ENCODE assay signal across 8 cellular contexts in the genomic region with DNA sequence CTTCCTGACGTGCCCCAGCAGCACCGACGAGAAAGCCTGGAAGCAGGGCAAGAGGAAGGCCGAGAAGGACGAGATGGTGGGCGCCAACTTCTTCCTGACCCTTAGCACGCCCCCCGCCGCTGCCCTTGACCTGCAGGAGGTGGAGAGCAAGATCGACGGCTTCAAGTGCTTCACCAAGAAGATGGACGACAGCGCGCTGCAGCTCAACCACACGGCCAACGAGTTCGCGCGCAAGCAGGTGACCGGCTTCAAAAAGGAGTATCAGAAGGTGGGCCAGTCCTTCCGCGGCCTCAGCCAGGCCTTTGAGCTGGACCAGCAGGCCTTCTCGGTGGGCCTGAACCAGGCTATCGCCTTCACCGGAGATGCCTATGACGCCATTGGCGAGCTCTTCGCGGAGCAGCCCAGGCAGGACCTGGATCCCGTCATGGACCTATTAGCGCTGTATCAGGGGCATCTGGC. TPM values are rescaled to one million over a fixed set of nuclear protein-coding genes. Genes with fewer than 3 reads are reported as not detected.
DNase-seq lines count a peak whose midpoint lies in the region; ATAC-seq and TF ChIP-seq lines count a peak whose summit lies in the region.

No MANE protein-coding gene starts in this region.

- H3K9ac ChIP-seq in BLaER1, result peak overlapping the region; percentile 78

- H4K20me1 ChIP-seq in BLaER1, result peaks cover 44% of the 10 kb centered on the region

- 94% methylated on average over 30 of the region's 31 CpGs for WGBS in esophagus muscularis mucosa

- peak in 1 of 3 donors; percentile 51 for DNase-seq in Peyer's patch
- DNase-seq in esophagus muscularis mucosa (ENCODE audit: extremely low spot score), result no peak
- no peak for DNase-seq in omental fat pad (ENCODE audit: low spot score)
- no peak for DNase-seq in central memory CD4-positive, alpha-beta T cell

- no peak for TF ChIP-seq POLR2A in Peyer's patch (IDR thresholded peaks at IDR 0.05)
- TF ChIP-seq POLR2A in esophagus muscularis mucosa (IDR thresholded peaks at IDR 0.05; ENCODE audit: low read depth), result no peak

- H3K4me1 ChIP-seq in BLaER1 (peaks cover 54% of the 10 kb centered on the region), Peyer's patch (peaks cover 0 to 48% (median 8%) of the 10 kb centered on the region in 4 donors), esophagus muscularis mucosa (peaks cover 44 to 69% (median 66%) of the 10 kb centered on the region in 4 donors), neutrophil (ENCODE audit: control insufficient read depth in 1 of 2, insufficient read depth in 1 of 2, low read depth in 1 of 2, low read length in 1 of 2) (peaks cover 41 to 58% of the 10 kb centered on the region in 2 experiments)

- H3K27ac ChIP-seq in BLaER1 (peak overlapping the region; percentile 80), Peyer's patch (peak overlapping the region; percentile 5 to 95 (median 94)), esophagus muscularis mucosa (replicated peaks in 1 of 4) (peak overlapping the region; percentile 92 to 96 (median 95)), neutrophil (peak overlapping the region; percentile 96)

- TF ChIP-seq CTCF in Peyer's patch (IDR thresholded peaks at IDR 0.05) (no peak), esophagus muscularis mucosa (IDR thresholded peaks at IDR 0.05) (no peak), neutrophil (IDR thresholded peaks at IDR 0.05) (no peak), omental fat pad (IDR thresholded peaks at IDR 0.05) (no peak)

- ATAC-seq in HG03521 (IDR thresholded peaks at IDR 0.05; ENCODE audit: unreplicated experiment) (no peak), GM18511 (IDR thresholded peaks at IDR 0.05; ENCODE audit: unreplicated experiment) (no peak), omental fat pad (ENCODE audit: low FRiP score) (no peak)

- H3K4me2 ChIP-seq in BLaER1, result peak overlapping the region; percentile 90

- peak overlapping the region; percentile 94 for H3K4me3 ChIP-seq in BLaER1
- peak overlapping the region; percentile 92 to 97 (median 95) for H3K4me3 ChIP-seq in Peyer's patch
- peak overlapping the region; percentile 74 to 99 (median 96) for H3K4me3 ChIP-seq in esophagus muscularis mucosa
- H3K4me3 ChIP-seq in neutrophil (ENCODE audit: low read depth in 1 of 2, low read length in 1 of 2), result peak overlapping the region; percentile 92 to 99

- intact Hi-C loops in esophagus muscularis mucosa (cut with DNase I), result loop anchor here (10.0 kb wide), 1 partner anchor 636 kb away; no protein-coding TSS in a partner anchor

- H3K27me3 ChIP-seq in BLaER1, result no peaks in the 10 kb centered on the region
- no peaks in the 10 kb centered on the region for H3K27me3 ChIP-seq in Peyer's patch
- H3K27me3 ChIP-seq in esophagus muscularis mucosa, result no peaks in the 10 kb centered on the region
- no peaks in the 10 kb centered on the region for H3K27me3 ChIP-seq in neutrophil

- no peaks in the 10 kb centered on the region for H3K9me3 ChIP-seq in BLaER1
- no peaks in the 10 kb centered on the region for H3K9me3 ChIP-seq in Peyer's patch
- H3K9me3 ChIP-seq in esophagus muscularis mucosa, result no peaks in the 10 kb centered on the region
- no peaks in the 10 kb centered on the region for H3K9me3 ChIP-seq in neutrophil

- peaks cover 13% of the 10 kb centered on the region for H3K36me3 ChIP-seq in BLaER1
- no peaks in the 10 kb centered on the region for H3K36me3 ChIP-seq in Peyer's patch
- no peaks in the 10 kb centered on the region for H3K36me3 ChIP-seq in esophagus muscularis mucosa
- H3K36me3 ChIP-seq in neutrophil, result peaks cover 17% of the 10 kb centered on the region

- TF ChIP-seq EP300 in esophagus muscularis mucosa (IDR thresholded peaks at IDR 0.05), result no peak

RNA-seq across cellular contexts. Expression of gene SNX18, which starts 1.6 kb away (rescaled TPM):
- total RNA-seq in Peyer's patch (10 to 100 TPM; 18.2 to 28.0 (median 22.5) TPM), esophagus muscularis mucosa (10 to 100 TPM; 34.1 to 93.3 (median 57.4) TPM), omental fat pad (10 to 100 TPM; 21.9 to 53.9 (median 31.1) TPM)
